Comparison of ENCODE assay signal across 13 cellular contexts in genomic region chr5:96023518-96023917, GRCh38.
DNase-seq lines count a peak whose midpoint lies in the region; ATAC-seq and TF ChIP-seq lines count a peak whose summit lies in the region.
"Had no signal": no experiment of that assay in that cellular context is flagged by ENCODE, and none has a peak within 500 bp of the region (broad histone marks: within the 10 kb centered on the region; RNA-seq: fewer than 3 reads in every experiment).

No MANE protein-coding gene starts in this region.

- WGBS in adrenal gland, 4 donors: 43 to 57% (median 47%) methylated on average over 2 of the region's 2 CpGs

- H3K4me1 Mint-ChIP-seq in HFFc6 (ENCODE audit: low read depth): peaks cover 77% of the 10 kb centered on the region
- H3K4me1 Mint-ChIP-seq: activated CD8-positive, alpha-beta memory T cell treated with anti-CD3 and anti-CD28 coated beads, Interleukin-2, amount 10 ng/mL, durations not matched to agents 7 days and 5 days; activated naive CD8-positive, alpha-beta T cell treated with anti-CD3 and anti-CD28 coated beads, Interleukin-2, amount 10 ng/mL, durations not matched to agents 7 days and 5 days had no signal

- no peaks in the 10 kb centered on the region for H3K9me3 Mint-ChIP-seq in HFFc6
- H3K9me3 Mint-ChIP-seq: activated naive CD8-positive, alpha-beta T cell treated with anti-CD3 and anti-CD28 coated beads, Interleukin-2, amount 10 ng/mL, durations not matched to agents 7 days and 5 days had no signal

- H3K9me3 ChIP-seq in adrenal gland (replicated peaks in 1 of 3) (no peaks in the 10 kb centered on the region), skeletal muscle satellite cell (replicated peaks; ENCODE audit: low read length) (no peaks in the 10 kb centered on the region)

- H3K27me3 ChIP-seq in adrenal gland (no peaks in the 10 kb centered on the region), skeletal muscle satellite cell (ENCODE audit: control insufficient read depth, insufficient read depth, low read length) (no peaks in the 10 kb centered on the region)

- intact Hi-C loops in adrenal gland (cut with DNase I): no loop called here

- peak overlapping the region in 3 of 5 donors; percentile 2 to 9 (median 4) for H3K27ac ChIP-seq in adrenal gland

- TF ChIP-seq POLR2A in adrenal gland (IDR thresholded peaks at IDR 0.05): no peak

- H3K4me3 ChIP-seq in adrenal gland (no peak overlapping the region), foreskin fibroblast (ENCODE audit: low read depth in 1 of 2, low read length in 2 of 2) (no peak overlapping the region), skeletal muscle satellite cell (ENCODE audit: low read length) (no peak overlapping the region)

- ATAC-seq in GM21825 (IDR thresholded peaks at IDR 0.05; ENCODE audit: unreplicated experiment) (no peak), HG03045 (IDR thresholded peaks at IDR 0.05; ENCODE audit: unreplicated experiment) (no peak)
- ATAC-seq: activated CD8-positive, alpha-beta memory T cell treated with anti-CD3 and anti-CD28 coated beads, Interleukin-2, amount 10 ng/mL, durations not matched to agents 7 days and 5 days had no signal

- TF ChIP-seq CTCF in HFFc6 (IDR thresholded peaks at IDR 0.05) (no peak), adrenal gland (IDR thresholded peaks at IDR 0.05) (no peak), foreskin fibroblast (IDR thresholded peaks at IDR 0.05; ENCODE audit: low read depth, low read length) (no peak)

- no peaks in the 10 kb centered on the region for H3K36me3 Mint-ChIP-seq in HFFc6 (ENCODE audit: low read depth)
- H3K36me3 Mint-ChIP-seq: activated CD8-positive, alpha-beta memory T cell treated with anti-CD3 and anti-CD28 coated beads, Interleukin-2, amount 10 ng/mL, durations not matched to agents 7 days and 5 days; activated naive CD8-positive, alpha-beta T cell treated with anti-CD3 and anti-CD28 coated beads, Interleukin-2, amount 10 ng/mL, durations not matched to agents 7 days and 5 days had no signal

- H3K27me3 Mint-ChIP-seq in HFFc6 (ENCODE audit: insufficient read depth): no peaks in the 10 kb centered on the region
- H3K27me3 Mint-ChIP-seq: activated CD8-positive, alpha-beta memory T cell treated with anti-CD3 and anti-CD28 coated beads, Interleukin-2, amount 10 ng/mL, durations not matched to agents 7 days and 5 days; activated naive CD8-positive, alpha-beta T cell treated with anti-CD3 and anti-CD28 coated beads, Interleukin-2, amount 10 ng/mL, durations not matched to agents 7 days and 5 days had no signal

- H3K4me2 ChIP-seq in skeletal muscle satellite cell (ENCODE audit: low read length): peak overlapping the region; percentile 33

- H3K36me3 ChIP-seq in adrenal gland (replicated peaks in 1 of 2) (no peaks in the 10 kb centered on the region), skeletal muscle satellite cell (ENCODE audit: insufficient read depth, low read length) (no peaks in the 10 kb centered on the region)

- peak overlapping the region; percentile 59 for H3K4me3 Mint-ChIP-seq in HFFc6
- H3K4me3 Mint-ChIP-seq: activated CD8-positive, alpha-beta memory T cell treated with anti-CD3 and anti-CD28 coated beads, Interleukin-2, amount 10 ng/mL, durations not matched to agents 7 days and 5 days; activated naive CD8-positive, alpha-beta T cell treated with anti-CD3 and anti-CD28 coated beads, Interleukin-2, amount 10 ng/mL, durations not matched to agents 7 days and 5 days had no signal

- H3K4me1 ChIP-seq in adrenal gland (replicated peaks in 1 of 2): peaks cover 7 to 12% of the 10 kb centered on the region in 2 donors
- peaks cover 44% of the 10 kb centered on the region for H3K4me1 ChIP-seq in skeletal muscle satellite cell (ENCODE audit: control insufficient read depth, insufficient read depth, low read length)

- DNase-seq in HFFc6 (peak; percentile 47), adrenal gland (no peak), foreskin fibroblast (peak; percentile 33 to 67), DMS153 treated with DMSO at 0.1 percent for 48 hours (lab: John Stamatoyannopoulos, UW; ENCODE audit: unreplicated experiment) (no peak)
- DNase-seq in activated CD4-positive, CD25-positive, alpha-beta regulatory T cell (lab: John Stamatoyannopoulos, UW): no peak
- DNase-seq: activated CD8-positive, alpha-beta memory T cell treated with anti-CD3 and anti-CD28 coated beads, Interleukin-2, amount 10 ng/mL, durations not matched to agents 7 days and 5 days; activated naive CD8-positive, alpha-beta T cell treated with anti-CD3 and anti-CD28 coated beads, Interleukin-2, amount 10 ng/mL, durations not matched to agents 7 days and 5 days; COR-L47; MV-4-11; SHP77 had no signal

- H3K9ac ChIP-seq in skeletal muscle satellite cell (ENCODE audit: low read depth, low read length): peak overlapping the region; percentile 48

- peak overlapping the region; percentile 80 for H3K27ac Mint-ChIP-seq in HFFc6
- H3K27ac Mint-ChIP-seq: activated CD8-positive, alpha-beta memory T cell treated with anti-CD3 and anti-CD28 coated beads, Interleukin-2, amount 10 ng/mL, durations not matched to agents 7 days and 5 days; activated naive CD8-positive, alpha-beta T cell treated with anti-CD3 and anti-CD28 coated beads, Interleukin-2, amount 10 ng/mL, durations not matched to agents 7 days and 5 days had no signal

Comparison
In these comparisons a context has a peak if more than half of its experiments do, and no peak if none do; other contexts are left out.
1. DNase-seq: peak in HFFc6 (single experiment) and foreskin fibroblast (2 of 2); none in adrenal gland (0 of 7), DMS153 treated with DMSO at 0.1 percent for 48 hours (single experiment) and activated CD4-positive, CD25-positive, alpha-beta regulatory T cell (0 of 4).